In the genomic region with DNA sequence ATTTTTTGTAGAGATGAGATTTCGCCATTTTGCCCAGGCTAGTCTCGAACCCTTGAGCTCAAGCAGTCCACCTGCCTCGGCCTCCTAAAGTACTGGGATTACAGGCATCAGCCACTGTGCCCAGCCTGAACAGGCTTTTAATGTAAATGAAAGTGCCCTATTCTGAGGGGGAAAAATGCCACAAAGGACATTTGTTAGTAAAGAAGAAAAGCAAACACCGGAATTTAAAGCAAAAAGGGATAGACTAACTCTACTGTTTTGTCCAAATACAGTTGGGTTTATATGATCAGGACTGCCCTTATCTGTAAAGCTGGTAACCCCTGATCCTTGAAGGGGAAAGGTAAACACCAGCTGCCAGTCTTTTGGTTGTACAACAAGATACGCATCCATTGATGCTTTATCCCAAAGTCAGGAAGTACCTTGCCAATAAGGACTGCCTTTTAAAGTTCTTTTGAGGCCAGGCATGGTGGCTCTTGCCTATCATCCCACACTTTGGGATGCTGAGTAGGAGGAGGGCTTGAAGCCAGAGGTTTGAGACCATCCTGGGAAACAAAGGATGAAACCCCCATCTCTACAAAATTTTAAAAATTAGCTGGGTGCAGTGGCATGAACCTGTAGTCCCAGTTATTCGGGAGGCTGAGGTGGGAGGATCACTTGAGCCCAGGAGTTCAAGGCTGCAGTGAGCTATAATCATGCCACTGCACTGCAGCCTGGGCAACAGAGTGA, we compare ENCODE assay signal across 1 cellular context.
A peak's percentile ranks its signal among the peaks of the same experiment; 100 is the strongest.
TF ChIP-seq lines count a peak whose summit lies in the region.

No MANE protein-coding gene starts in this region.

TF ChIP-seq in HepG2, 621 proteins besides CTCF, POLR2A, EP300 and RAD21 (continues in another document):
- TF ChIP-seq, protein P1, sequence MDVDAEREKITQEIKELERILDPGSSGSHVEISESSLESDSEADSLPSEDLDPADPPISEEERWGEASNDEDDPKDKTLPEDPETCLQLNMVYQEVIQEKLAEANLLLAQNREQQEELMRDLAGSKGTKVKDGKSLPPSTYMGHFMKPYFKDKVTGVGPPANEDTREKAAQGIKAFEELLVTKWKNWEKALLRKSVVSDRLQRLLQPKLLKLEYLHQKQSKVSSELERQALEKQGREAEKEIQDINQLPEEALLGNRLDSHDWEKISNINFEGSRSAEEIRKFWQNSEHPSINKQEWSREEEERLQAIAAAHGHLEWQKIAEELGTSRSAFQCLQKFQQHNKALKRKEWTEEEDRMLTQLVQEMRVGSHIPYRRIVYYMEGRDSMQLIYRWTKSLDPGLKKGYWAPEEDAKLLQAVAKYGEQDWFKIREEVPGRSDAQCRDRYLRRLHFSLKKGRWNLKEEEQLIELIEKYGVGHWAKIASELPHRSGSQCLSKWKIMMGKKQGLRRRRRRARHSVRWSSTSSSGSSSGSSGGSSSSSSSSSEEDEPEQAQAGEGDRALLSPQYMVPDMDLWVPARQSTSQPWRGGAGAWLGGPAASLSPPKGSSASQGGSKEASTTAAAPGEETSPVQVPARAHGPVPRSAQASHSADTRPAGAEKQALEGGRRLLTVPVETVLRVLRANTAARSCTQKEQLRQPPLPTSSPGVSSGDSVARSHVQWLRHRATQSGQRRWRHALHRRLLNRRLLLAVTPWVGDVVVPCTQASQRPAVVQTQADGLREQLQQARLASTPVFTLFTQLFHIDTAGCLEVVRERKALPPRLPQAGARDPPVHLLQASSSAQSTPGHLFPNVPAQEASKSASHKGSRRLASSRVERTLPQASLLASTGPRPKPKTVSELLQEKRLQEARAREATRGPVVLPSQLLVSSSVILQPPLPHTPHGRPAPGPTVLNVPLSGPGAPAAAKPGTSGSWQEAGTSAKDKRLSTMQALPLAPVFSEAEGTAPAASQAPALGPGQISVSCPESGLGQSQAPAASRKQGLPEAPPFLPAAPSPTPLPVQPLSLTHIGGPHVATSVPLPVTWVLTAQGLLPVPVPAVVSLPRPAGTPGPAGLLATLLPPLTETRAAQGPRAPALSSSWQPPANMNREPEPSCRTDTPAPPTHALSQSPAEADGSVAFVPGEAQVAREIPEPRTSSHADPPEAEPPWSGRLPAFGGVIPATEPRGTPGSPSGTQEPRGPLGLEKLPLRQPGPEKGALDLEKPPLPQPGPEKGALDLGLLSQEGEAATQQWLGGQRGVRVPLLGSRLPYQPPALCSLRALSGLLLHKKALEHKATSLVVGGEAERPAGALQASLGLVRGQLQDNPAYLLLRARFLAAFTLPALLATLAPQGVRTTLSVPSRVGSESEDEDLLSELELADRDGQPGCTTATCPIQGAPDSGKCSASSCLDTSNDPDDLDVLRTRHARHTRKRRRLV (CRISPR knock-in tag; IDR thresholded peaks at IDR 0.05), result no peak
- peak; percentile 93 for TF ChIP-seq SOX5 (CRISPR knock-in tag; IDR thresholded peaks at IDR 0.05; ENCODE audit: borderline replicate concordance)
- no peak for TF ChIP-seq BORCS8-MEF2B (CRISPR knock-in tag; IDR thresholded peaks at IDR 0.05)
- TF ChIP-seq MXI1 (IDR thresholded peaks at IDR 0.05; ENCODE audit: borderline replicate concordance, low read depth, low read length), result no peak; the same call in 2 of the 3 replicates
- TF ChIP-seq, protein P2, sequence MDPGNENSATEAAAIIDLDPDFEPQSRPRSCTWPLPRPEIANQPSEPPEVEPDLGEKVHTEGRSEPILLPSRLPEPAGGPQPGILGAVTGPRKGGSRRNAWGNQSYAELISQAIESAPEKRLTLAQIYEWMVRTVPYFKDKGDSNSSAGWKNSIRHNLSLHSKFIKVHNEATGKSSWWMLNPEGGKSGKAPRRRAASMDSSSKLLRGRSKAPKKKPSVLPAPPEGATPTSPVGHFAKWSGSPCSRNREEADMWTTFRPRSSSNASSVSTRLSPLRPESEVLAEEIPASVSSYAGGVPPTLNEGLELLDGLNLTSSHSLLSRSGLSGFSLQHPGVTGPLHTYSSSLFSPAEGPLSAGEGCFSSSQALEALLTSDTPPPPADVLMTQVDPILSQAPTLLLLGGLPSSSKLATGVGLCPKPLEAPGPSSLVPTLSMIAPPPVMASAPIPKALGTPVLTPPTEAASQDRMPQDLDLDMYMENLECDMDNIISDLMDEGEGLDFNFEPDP (CRISPR knock-in tag; conservative IDR thresholded peaks at IDR 0.05), result no peak
- TF ChIP-seq, protein P3, sequence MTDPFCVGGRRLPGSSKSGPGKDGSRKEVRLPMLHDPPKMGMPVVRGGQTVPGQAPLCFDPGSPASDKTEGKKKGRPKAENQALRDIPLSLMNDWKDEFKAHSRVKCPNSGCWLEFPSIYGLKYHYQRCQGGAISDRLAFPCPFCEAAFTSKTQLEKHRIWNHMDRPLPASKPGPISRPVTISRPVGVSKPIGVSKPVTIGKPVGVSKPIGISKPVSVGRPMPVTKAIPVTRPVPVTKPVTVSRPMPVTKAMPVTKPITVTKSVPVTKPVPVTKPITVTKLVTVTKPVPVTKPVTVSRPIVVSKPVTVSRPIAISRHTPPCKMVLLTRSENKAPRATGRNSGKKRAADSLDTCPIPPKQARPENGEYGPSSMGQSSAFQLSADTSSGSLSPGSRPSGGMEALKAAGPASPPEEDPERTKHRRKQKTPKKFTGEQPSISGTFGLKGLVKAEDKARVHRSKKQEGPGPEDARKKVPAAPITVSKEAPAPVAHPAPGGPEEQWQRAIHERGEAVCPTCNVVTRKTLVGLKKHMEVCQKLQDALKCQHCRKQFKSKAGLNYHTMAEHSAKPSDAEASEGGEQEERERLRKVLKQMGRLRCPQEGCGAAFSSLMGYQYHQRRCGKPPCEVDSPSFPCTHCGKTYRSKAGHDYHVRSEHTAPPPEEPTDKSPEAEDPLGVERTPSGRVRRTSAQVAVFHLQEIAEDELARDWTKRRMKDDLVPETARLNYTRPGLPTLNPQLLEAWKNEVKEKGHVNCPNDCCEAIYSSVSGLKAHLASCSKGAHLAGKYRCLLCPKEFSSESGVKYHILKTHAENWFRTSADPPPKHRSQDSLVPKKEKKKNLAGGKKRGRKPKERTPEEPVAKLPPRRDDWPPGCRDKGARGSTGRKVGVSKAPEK (CRISPR knock-in tag; IDR thresholded peaks at IDR 0.05; ENCODE audit: borderline replicate concordance), result no peak
- no peak for TF ChIP-seq ZNF891 (CRISPR knock-in tag; IDR thresholded peaks at IDR 0.05)
- TF ChIP-seq, protein P4, sequence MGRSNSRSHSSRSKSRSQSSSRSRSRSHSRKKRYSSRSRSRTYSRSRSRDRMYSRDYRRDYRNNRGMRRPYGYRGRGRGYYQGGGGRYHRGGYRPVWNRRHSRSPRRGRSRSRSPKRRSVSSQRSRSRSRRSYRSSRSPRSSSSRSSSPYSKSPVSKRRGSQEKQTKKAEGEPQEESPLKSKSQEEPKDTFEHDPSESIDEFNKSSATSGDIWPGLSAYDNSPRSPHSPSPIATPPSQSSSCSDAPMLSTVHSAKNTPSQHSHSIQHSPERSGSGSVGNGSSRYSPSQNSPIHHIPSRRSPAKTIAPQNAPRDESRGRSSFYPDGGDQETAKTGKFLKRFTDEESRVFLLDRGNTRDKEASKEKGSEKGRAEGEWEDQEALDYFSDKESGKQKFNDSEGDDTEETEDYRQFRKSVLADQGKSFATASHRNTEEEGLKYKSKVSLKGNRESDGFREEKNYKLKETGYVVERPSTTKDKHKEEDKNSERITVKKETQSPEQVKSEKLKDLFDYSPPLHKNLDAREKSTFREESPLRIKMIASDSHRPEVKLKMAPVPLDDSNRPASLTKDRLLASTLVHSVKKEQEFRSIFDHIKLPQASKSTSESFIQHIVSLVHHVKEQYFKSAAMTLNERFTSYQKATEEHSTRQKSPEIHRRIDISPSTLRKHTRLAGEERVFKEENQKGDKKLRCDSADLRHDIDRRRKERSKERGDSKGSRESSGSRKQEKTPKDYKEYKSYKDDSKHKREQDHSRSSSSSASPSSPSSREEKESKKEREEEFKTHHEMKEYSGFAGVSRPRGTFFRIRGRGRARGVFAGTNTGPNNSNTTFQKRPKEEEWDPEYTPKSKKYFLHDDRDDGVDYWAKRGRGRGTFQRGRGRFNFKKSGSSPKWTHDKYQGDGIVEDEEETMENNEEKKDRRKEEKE (IDR thresholded peaks at IDR 0.05), result no peak
- TF ChIP-seq NFE2L2 (IDR thresholded peaks at IDR 0.05; ENCODE audit: low read length), result no peak
- TF ChIP-seq ZNF556 (CRISPR knock-in tag; IDR thresholded peaks at IDR 0.05; ENCODE audit: borderline replicate concordance), result peak; percentile 77; the same call in 1 of the 2 replicates
- TF ChIP-seq, protein P5, sequence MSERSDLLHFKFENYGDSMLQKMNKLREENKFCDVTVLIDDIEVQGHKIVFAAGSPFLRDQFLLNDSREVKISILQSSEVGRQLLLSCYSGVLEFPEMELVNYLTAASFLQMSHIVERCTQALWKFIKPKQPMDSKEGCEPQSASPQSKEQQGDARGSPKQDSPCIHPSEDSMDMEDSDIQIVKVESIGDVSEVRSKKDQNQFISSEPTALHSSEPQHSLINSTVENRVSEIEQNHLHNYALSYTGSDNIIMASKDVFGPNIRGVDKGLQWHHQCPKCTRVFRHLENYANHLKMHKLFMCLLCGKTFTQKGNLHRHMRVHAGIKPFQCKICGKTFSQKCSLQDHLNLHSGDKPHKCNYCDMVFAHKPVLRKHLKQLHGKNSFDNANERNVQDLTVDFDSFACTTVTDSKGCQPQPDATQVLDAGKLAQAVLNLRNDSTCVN (CRISPR knock-in tag; IDR thresholded peaks at IDR 0.05; ENCODE audit: borderline replicate concordance), result no peak
- 0 out of 2 replicates have a peak, but pooled peaks have one; percentile 23 for TF ChIP-seq STAG1 (CRISPR knock-in tag; IDR thresholded peaks at IDR 0.05)
- TF ChIP-seq ZNF296 (CRISPR knock-in tag; conservative IDR thresholded peaks at IDR 0.05), result no peak
- TF ChIP-seq, protein P6, sequence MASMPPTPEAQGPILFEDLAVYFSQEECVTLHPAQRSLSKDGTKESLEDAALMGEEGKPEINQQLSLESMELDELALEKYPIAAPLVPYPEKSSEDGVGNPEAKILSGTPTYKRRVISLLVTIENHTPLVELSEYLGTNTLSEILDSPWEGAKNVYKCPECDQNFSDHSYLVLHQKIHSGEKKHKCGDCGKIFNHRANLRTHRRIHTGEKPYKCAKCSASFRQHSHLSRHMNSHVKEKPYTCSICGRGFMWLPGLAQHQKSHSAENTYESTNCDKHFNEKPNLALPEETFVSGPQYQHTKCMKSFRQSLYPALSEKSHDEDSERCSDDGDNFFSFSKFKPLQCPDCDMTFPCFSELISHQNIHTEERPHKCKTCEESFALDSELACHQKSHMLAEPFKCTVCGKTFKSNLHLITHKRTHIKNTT (CRISPR knock-in tag; IDR thresholded peaks at IDR 0.05), result no peak
- no peak; the same call in 1 of the 2 replicates for TF ChIP-seq ZNF382 (CRISPR knock-in tag; IDR thresholded peaks at IDR 0.05; ENCODE audit: borderline replicate concordance)
- TF ChIP-seq U2AF2 (IDR thresholded peaks at IDR 0.05; ENCODE audit: low read depth, low read length), result no peak
- 0 out of 2 replicates have a peak, but pooled peaks have one; percentile 57 for TF ChIP-seq ZFAT (CRISPR knock-in tag; conservative IDR thresholded peaks at IDR 0.05)
- TF ChIP-seq, protein P7, sequence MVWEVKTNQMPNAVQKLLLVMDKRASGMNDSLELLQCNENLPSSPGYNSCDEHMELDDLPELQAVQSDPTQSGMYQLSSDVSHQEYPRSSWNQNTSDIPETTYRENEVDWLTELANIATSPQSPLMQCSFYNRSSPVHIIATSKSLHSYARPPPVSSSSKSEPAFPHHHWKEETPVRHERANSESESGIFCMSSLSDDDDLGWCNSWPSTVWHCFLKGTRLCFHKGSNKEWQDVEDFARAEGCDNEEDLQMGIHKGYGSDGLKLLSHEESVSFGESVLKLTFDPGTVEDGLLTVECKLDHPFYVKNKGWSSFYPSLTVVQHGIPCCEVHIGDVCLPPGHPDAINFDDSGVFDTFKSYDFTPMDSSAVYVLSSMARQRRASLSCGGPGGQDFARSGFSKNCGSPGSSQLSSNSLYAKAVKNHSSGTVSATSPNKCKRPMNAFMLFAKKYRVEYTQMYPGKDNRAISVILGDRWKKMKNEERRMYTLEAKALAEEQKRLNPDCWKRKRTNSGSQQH (CRISPR knock-in tag; IDR thresholded peaks at IDR 0.05; ENCODE audit: low read depth), result no peak
- TF ChIP-seq ARHGAP35 (CRISPR knock-in tag; IDR thresholded peaks at IDR 0.05; ENCODE audit: borderline replicate concordance), result no peak
- no peak for TF ChIP-seq CBX2 (IDR thresholded peaks at IDR 0.05; ENCODE audit: low read depth, low read length)
- 0 out of 2 replicates have a peak, but pooled peaks have one; percentile 36 for TF ChIP-seq CBX2 (CRISPR knock-in tag; IDR thresholded peaks at IDR 0.05; ENCODE audit: low read depth)
- TF ChIP-seq, protein P8, sequence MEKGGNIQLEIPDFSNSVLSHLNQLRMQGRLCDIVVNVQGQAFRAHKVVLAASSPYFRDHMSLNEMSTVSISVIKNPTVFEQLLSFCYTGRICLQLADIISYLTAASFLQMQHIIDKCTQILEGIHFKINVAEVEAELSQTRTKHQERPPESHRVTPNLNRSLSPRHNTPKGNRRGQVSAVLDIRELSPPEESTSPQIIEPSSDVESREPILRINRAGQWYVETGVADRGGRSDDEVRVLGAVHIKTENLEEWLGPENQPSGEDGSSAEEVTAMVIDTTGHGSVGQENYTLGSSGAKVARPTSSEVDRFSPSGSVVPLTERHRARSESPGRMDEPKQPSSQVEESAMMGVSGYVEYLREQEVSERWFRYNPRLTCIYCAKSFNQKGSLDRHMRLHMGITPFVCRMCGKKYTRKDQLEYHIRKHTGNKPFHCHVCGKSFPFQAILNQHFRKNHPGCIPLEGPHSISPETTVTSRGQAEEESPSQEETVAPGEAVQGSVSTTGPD (CRISPR knock-in tag; IDR thresholded peaks at IDR 0.05), result peak; percentile 75; the same call in 1 of the 2 replicates
- TF ChIP-seq MAZ (IDR thresholded peaks at IDR 0.05; ENCODE audit: borderline replicate concordance, low read depth, low read length), result no peak
- no peak; the same call in 1 of the 2 replicates for TF ChIP-seq MAZ (CRISPR knock-in tag; IDR thresholded peaks at IDR 0.05; ENCODE audit: low read depth)
- TF ChIP-seq, protein P9, sequence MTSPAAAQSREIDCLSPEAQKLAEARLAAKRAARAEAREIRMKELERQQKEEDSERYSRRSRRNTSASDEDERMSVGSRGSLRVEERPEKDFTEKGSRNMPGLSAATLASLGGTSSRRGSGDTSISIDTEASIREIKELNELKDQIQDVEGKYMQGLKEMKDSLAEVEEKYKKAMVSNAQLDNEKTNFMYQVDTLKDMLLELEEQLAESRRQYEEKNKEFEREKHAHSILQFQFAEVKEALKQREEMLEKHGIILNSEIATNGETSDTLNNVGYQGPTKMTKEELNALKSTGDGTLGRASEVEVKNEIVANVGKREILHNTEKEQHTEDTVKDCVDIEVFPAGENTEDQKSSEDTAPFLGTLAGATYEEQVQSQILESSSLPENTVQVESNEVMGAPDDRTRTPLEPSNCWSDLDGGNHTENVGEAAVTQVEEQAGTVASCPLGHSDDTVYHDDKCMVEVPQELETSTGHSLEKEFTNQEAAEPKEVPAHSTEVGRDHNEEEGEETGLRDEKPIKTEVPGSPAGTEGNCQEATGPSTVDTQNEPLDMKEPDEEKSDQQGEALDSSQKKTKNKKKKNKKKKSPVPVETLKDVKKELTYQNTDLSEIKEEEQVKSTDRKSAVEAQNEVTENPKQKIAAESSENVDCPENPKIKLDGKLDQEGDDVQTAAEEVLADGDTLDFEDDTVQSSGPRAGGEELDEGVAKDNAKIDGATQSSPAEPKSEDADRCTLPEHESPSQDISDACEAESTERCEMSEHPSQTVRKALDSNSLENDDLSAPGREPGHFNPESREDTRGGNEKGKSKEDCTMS (CRISPR knock-in tag; conservative IDR thresholded peaks at IDR 0.05), result no peak
- no peak for TF ChIP-seq GPN1 (CRISPR knock-in tag; IDR thresholded peaks at IDR 0.05; ENCODE audit: borderline replicate concordance)
- peak; percentile 70; the same call in 1 of the 2 replicates for TF ChIP-seq KLF9 (CRISPR knock-in tag; IDR thresholded peaks at IDR 0.05; ENCODE audit: low read depth)
- TF ChIP-seq MAFF (IDR thresholded peaks at IDR 0.05; ENCODE audit: low read depth, low read length), result 0 out of 2 replicates have a peak, but pooled peaks have one; percentile 13
- TF ChIP-seq KLF6 (CRISPR knock-in tag; IDR thresholded peaks at IDR 0.05), result no peak; the same call in 1 of the 2 replicates
- no peak for TF ChIP-seq NRL (CRISPR knock-in tag; IDR thresholded peaks at IDR 0.05; ENCODE audit: borderline replicate concordance)
- no peak for TF ChIP-seq ARNT (IDR thresholded peaks at IDR 0.05)
- peak; percentile 99 for TF ChIP-seq FOXJ3 (CRISPR knock-in tag; IDR thresholded peaks at IDR 0.05; ENCODE audit: borderline replicate concordance)
- no peak for TF ChIP-seq MYNN (CRISPR knock-in tag; IDR thresholded peaks at IDR 0.05; ENCODE audit: low read depth)
- no peak for TF ChIP-seq PHB2 (IDR thresholded peaks at IDR 0.05; ENCODE audit: partially characterized antibody)
